9 cellular contexts compared by ENCODE assay signal in genomic region chr4:75630932-75631320, GRCh38. TPM values are rescaled to one million over a fixed set of nuclear protein-coding genes. Genes with fewer than 3 reads are reported as not detected.
A peak's percentile ranks its signal among the peaks of the same experiment; 100 is the strongest.
DNase-seq lines count a peak whose midpoint lies in the region; ATAC-seq and TF ChIP-seq lines count a peak whose summit lies in the region.
"Had no signal": no experiment of that assay in that cellular context is flagged by ENCODE, and none has a peak within 500 bp of the region (broad histone marks: within the 10 kb centered on the region; RNA-seq: fewer than 3 reads in every experiment).

No MANE protein-coding gene starts in this region.

- H3K4me3 ChIP-seq in lung = peak overlapping the region; percentile 45
- peak overlapping the region in 2 of 3 donors; percentile 43 to 64 for H3K4me3 ChIP-seq in thyroid gland (replicated peaks in 1 of 3)

- TF ChIP-seq CTCF in lung (IDR thresholded peaks at IDR 0.05; ENCODE audit: control extremely low read depth, extremely low read depth) (no peak), thyroid gland (IDR thresholded peaks at IDR 0.05) (no peak)

- 47 to 66% methylated on average over 9 of the region's 9 CpGs for WGBS in lung, 2 donors
- 55 to 66% methylated on average over 9 of the region's 9 CpGs for WGBS in thyroid gland, 2 donors

- no peak for TF ChIP-seq POLR2A in thyroid gland (IDR thresholded peaks at IDR 0.05)

- peaks cover under 1% of the 10 kb centered on the region for H3K27me3 Mint-ChIP-seq in activated CD4-positive, alpha-beta T cell treated with anti-CD3 and anti-CD28 coated beads, Interleukin-2, amount 10 ng/mL, durations not matched to agents 7 days and 5 days
- H3K27me3 Mint-ChIP-seq in central memory CD8-positive, alpha-beta T cell = no peaks in the 10 kb centered on the region

- no peaks in the 10 kb centered on the region for H3K9me3 ChIP-seq in lung (ENCODE audit: control insufficient read depth in 2 of 2, insufficient read depth in 1 of 2, low read length in 1 of 2)
- H3K9me3 ChIP-seq in thyroid gland = no peaks in the 10 kb centered on the region

- peak overlapping the region; percentile 74 for H3K4me3 Mint-ChIP-seq in activated CD4-positive, alpha-beta T cell treated with anti-CD3 and anti-CD28 coated beads, Interleukin-2, amount 10 ng/mL, durations not matched to agents 7 days and 5 days
- H3K4me3 Mint-ChIP-seq in central memory CD8-positive, alpha-beta T cell = peak overlapping the region; percentile 79

- H3K27ac Mint-ChIP-seq in activated CD4-positive, alpha-beta T cell treated with anti-CD3 and anti-CD28 coated beads, Interleukin-2, amount 10 ng/mL, durations not matched to agents 7 days and 5 days = peak overlapping the region; percentile 81
- H3K27ac Mint-ChIP-seq in central memory CD8-positive, alpha-beta T cell (ENCODE audit: low read depth) = peak overlapping the region; percentile 70

- H3K27me3 ChIP-seq in lung (ENCODE audit: control insufficient read depth, insufficient read depth) (no peaks in the 10 kb centered on the region), thyroid gland (no peaks in the 10 kb centered on the region)

- ATAC-seq in central memory CD8-positive, alpha-beta T cell (replicated peaks; ENCODE audit: extremely low read depth, poor library complexity, severe bottlenecking) = no peak
- no peak for ATAC-seq in lung (ENCODE audit: insufficient read depth, low FRiP score)
- ATAC-seq in HG03175 (IDR thresholded peaks at IDR 0.05; ENCODE audit: unreplicated experiment) = no peak
- ATAC-seq in GM18502 (IDR thresholded peaks at IDR 0.05; ENCODE audit: poor library complexity, unreplicated experiment) = no peak

- H3K4me1 Mint-ChIP-seq in activated CD4-positive, alpha-beta T cell treated with anti-CD3 and anti-CD28 coated beads, Interleukin-2, amount 10 ng/mL, durations not matched to agents 7 days and 5 days = peaks cover 18% of the 10 kb centered on the region
- peaks cover 12% of the 10 kb centered on the region for H3K4me1 Mint-ChIP-seq in central memory CD8-positive, alpha-beta T cell

- H3K36me3 ChIP-seq in lung (ENCODE audit: control insufficient read depth in 2 of 2, insufficient read depth in 2 of 2, low read length in 2 of 2) = no peaks in the 10 kb centered on the region
- H3K36me3 ChIP-seq in thyroid gland = no peaks in the 10 kb centered on the region

- no peak for DNase-seq in activated CD4-positive, alpha-beta T cell treated with anti-CD3 and anti-CD28 coated beads, Interleukin-2, amount 10 ng/mL, durations not matched to agents 7 days and 5 days
- no peak for DNase-seq in activated CD4-positive, alpha-beta T cell treated with anti-CD3 and anti-CD28 coated beads, Interleukin-2, amount 50 U/mL, for 1 hour
- DNase-seq in central memory CD8-positive, alpha-beta T cell (ENCODE audit: low spot score in 2 of 2) = no peak
- DNase-seq in lung (ENCODE audit: low spot score) (no peak), thyroid gland (peak in 1 of 2 donors; percentile 16), medulla oblongata (ENCODE audit: extremely low spot score) (no peak)

- POLR2A ChIA-PET in activated CD4-positive, alpha-beta T cell treated with anti-CD3 and anti-CD28 coated beads, Interleukin-2, amount 10 ng/mL, durations not matched to agents 7 days and 5 days (lab: Charles Lee) = no interaction called here

- no peaks in the 10 kb centered on the region for H3K9me3 Mint-ChIP-seq in activated CD4-positive, alpha-beta T cell treated with anti-CD3 and anti-CD28 coated beads, Interleukin-2, amount 10 ng/mL, durations not matched to agents 7 days and 5 days
- no peaks in the 10 kb centered on the region for H3K9me3 Mint-ChIP-seq in central memory CD8-positive, alpha-beta T cell

- H3K36me3 Mint-ChIP-seq in activated CD4-positive, alpha-beta T cell treated with anti-CD3 and anti-CD28 coated beads, Interleukin-2, amount 10 ng/mL, durations not matched to agents 7 days and 5 days (ENCODE audit: low read depth) = no peaks in the 10 kb centered on the region
- no peaks in the 10 kb centered on the region for H3K36me3 Mint-ChIP-seq in central memory CD8-positive, alpha-beta T cell (ENCODE audit: insufficient read depth)

- intact Hi-C loops in thyroid gland (cut with DNase I) = no loop called here

- peak overlapping the region in 1 of 2 donors; percentile 73 for H3K27ac ChIP-seq in lung (ENCODE audit: low read depth in 1 of 2, low read length in 1 of 2)
- H3K27ac ChIP-seq in thyroid gland = peak overlapping the region; percentile 16 to 66 (median 48)

- peaks cover 0 to 7% of the 10 kb centered on the region in 2 donors for H3K4me1 ChIP-seq in lung (ENCODE audit: control insufficient read depth in 2 of 2, insufficient read depth in 2 of 2, low read length in 2 of 2)
- peaks cover 4 to 13% of the 10 kb centered on the region in 2 donors for H3K4me1 ChIP-seq in thyroid gland

- CTCF ChIA-PET in activated CD4-positive, alpha-beta T cell treated with anti-CD3 and anti-CD28 coated beads, Interleukin-2, amount 10 ng/mL, durations not matched to agents 7 days and 5 days (lab: Charles Lee) = interaction anchor here (0.6 to 2.3 kb wide), 6 partner anchors 11 to 94 kb away, joined by 3 to 6 read pairs (median 3); partner anchors contain the start of gene USO1

RNA-seq across cellular contexts. Expression of gene CDKL2, which starts 0.6 kb away (rescaled TPM):
- total RNA-seq in activated CD4-positive, alpha-beta T cell treated with anti-CD3 and anti-CD28 coated beads, Interleukin-2, amount 10 ng/mL, durations not matched to agents 7 days and 5 days = under 1 TPM; 0.74 to 1.00 TPM
- 10 to 100 TPM; 16.0 to 16.3 TPM for total RNA-seq in lung
- 1 to 10 TPM; 2.7 to 3.2 TPM for polyA plus RNA-seq in lung
- total RNA-seq in thyroid gland = 10 to 100 TPM; 14.1 to 27.0 (median 17.6) TPM
- total RNA-seq: HT1080 had no signal

RNA-seq across cellular contexts. Expression of gene G3BP2, which starts 42.3 kb away (rescaled TPM):
- 100 to 1,000 TPM; 135 to 137 TPM for total RNA-seq in activated CD4-positive, alpha-beta T cell treated with anti-CD3 and anti-CD28 coated beads, Interleukin-2, amount 10 ng/mL, durations not matched to agents 7 days and 5 days
- total RNA-seq in lung (100 to 1,000 TPM in 1 of 2 donors, 10 to 100 TPM in 1; 86.2 to 112 TPM), thyroid gland (100 to 1,000 TPM; 117 to 179 (median 139) TPM)
- 10 to 100 TPM; 16.1 to 51.4 TPM for polyA plus RNA-seq in lung

Comparison
In these comparisons a context has a peak if more than half of its experiments do, and no peak if none do; other contexts are left out.
1. RNA of gene CDKL2, which starts 0.6 kb away (total RNA-seq): 14.1 to 27.0 TPM in thyroid gland and 16.0 to 16.3 TPM in lung; 0.74 to 1.00 TPM in activated CD4-positive, alpha-beta T cell treated with anti-CD3 and anti-CD28 coated beads, Interleukin-2, amount 10 ng/mL, durations not matched to agents 7 days and 5 days; every median in the first group is over 4 times any median in the second.